In genomic region chr2:232240896-232241295, GRCh38 we compare ENCODE assay signal across 1 cellular context.
TF ChIP-seq lines count a peak whose summit lies in the region.

No MANE protein-coding gene starts in this region.

TF ChIP-seq in GM23338, 12 proteins besides CTCF, POLR2A, EP300 and RAD21 (continued from another document):
- TF ChIP-seq ZNF462 (CRISPR knock-in tag; IDR thresholded peaks at IDR 0.05) (no peak), CREB1 (CRISPR knock-in tag; IDR thresholded peaks at IDR 0.05; ENCODE audit: low read depth) (no peak), ZNF331 (CRISPR knock-in tag; IDR thresholded peaks at IDR 0.05; ENCODE audit: low read depth) (no peak), ETS1 (IDR thresholded peaks at IDR 0.05) (no peak)
